ENCODE assay signal across 31 cellular contexts in genomic region chr5:96776606-96777005, GRCh38. TPM values are rescaled to one million over a fixed set of nuclear protein-coding genes. Genes with fewer than 3 reads are reported as not detected.
DNase-seq lines count a peak whose midpoint lies in the region; TF ChIP-seq lines count a peak whose summit lies in the region.
"Had no signal": no experiment of that assay in that cellular context is flagged by ENCODE, and none has a peak within 500 bp of the region (broad histone marks: within the 10 kb centered on the region; RNA-seq: fewer than 3 reads in every experiment).

No MANE protein-coding gene starts in this region.

- intact Hi-C loops in activated CD4-positive, alpha-beta T cell treated with anti-CD3 and anti-CD28 coated beads, Interleukin-2, amount 10 ng/mL, durations not matched to agents 24 days and 14 days (cut with micrococcal nuclease), result no loop called here

- no peak overlapping the region for H2BK5ac ChIP-seq in trophoblast cell (ENCODE audit: low read depth, low read length, poor library complexity)

- H3K4me3 ChIP-seq in coronary artery, result no peak overlapping the region
- H3K4me3 ChIP-seq in trophoblast cell (ENCODE audit: low read depth, low read length), result no peak overlapping the region
- H3K4me3 ChIP-seq in neural progenitor cell, result no peak overlapping the region
- H3K4me3 ChIP-seq: heart right ventricle, skin epidermis, thyroid gland had no signal

- H3K79me2 ChIP-seq in trophoblast cell (ENCODE audit: control insufficient read depth, insufficient read depth, low read length, poor library complexity) (no peaks in the 10 kb centered on the region), neural progenitor cell (ENCODE audit: low read depth) (no peaks in the 10 kb centered on the region)

- peak; percentile 16 for DNase-seq in activated CD4-positive, alpha-beta T cell treated with anti-CD3 and anti-CD28 coated beads, Interleukin-2, amount 10 ng/mL, durations not matched to agents 24 days and 14 days
- DNase-seq in activated CD4-positive, alpha-beta T cell treated with anti-CD3 and anti-CD28 coated beads, Interleukin-2, amount 10 ng/mL, durations not matched to agents 7 days and 5 days, result no peak
- DNase-seq in medulla oblongata (ENCODE audit: extremely low spot score) (peak; percentile 38), substantia nigra (lab: John Stamatoyannopoulos, UW) (no peak), coronary artery (ENCODE audit: low spot score) (no peak), trophoblast cell (no peak), neural progenitor cell (ENCODE audit: low spot score) (no peak)
- DNase-seq: activated CD4-positive, alpha-beta T cell treated with anti-CD3 and anti-CD28 coated beads, Interleukin-2, amount 50 U/mL, for 1 hour; activated gamma-delta T cell; activated T-cell treated with anti-CD3 and anti-CD28 coated beads, Interleukin-2, amount 50 U/mL, for 1 hour; central memory CD4-positive, alpha-beta T cell; DMS79 treated with DMSO at 0.1 percent for 48 hours; foreskin keratinocyte; GF-D8; GOT3; heart right ventricle; KG1; kidney; NCI-H1105; NCI-H187 treated with DMSO at 0.1 percent for 48 hours; NCI-H524; retina; SHP77; stimulated activated naive B cell treated with anti-CD40 and anti-IgM and Interleukin-4, amounts not matched to agents 10 μg/mL and 1 μg/mL and 100 μg/mL, for 72 hours; SW 1271; T1000; thyroid gland had no signal

- H3K4me2 ChIP-seq in trophoblast cell (ENCODE audit: low read length) (no peak overlapping the region), neural progenitor cell (no peak overlapping the region)

- no peak overlapping the region for H3K18ac ChIP-seq in trophoblast cell (ENCODE audit: low read length)

- H3K27me3 ChIP-seq in trophoblast cell (ENCODE audit: insufficient read depth, low read length) (no peaks in the 10 kb centered on the region), neural progenitor cell (no peaks in the 10 kb centered on the region)
- H3K27me3 ChIP-seq: foreskin keratinocyte, heart right ventricle, thyroid gland had no signal

- no peaks in the 10 kb centered on the region for H3F3A ChIP-seq in neural progenitor cell (ENCODE audit: low read depth)

- POLR2A ChIA-PET in activated CD4-positive, alpha-beta T cell treated with anti-CD3 and anti-CD28 coated beads, Interleukin-2, amount 10 ng/mL, durations not matched to agents 7 days and 5 days (lab: Charles Lee), result no interaction called here

- H4K20me1 ChIP-seq in neural progenitor cell (ENCODE audit: low read depth), result no peaks in the 10 kb centered on the region

- H3K27ac ChIP-seq in angular gyrus (ENCODE audit: low read depth, low read length) (peak overlapping the region; percentile 57), substantia nigra (ENCODE audit: low read depth, low read length, poor library complexity, severe bottlenecking) (peak overlapping the region; percentile 68), coronary artery (no peak overlapping the region), trophoblast cell (ENCODE audit: low read depth, low read length) (no peak overlapping the region), neural progenitor cell (no peak overlapping the region)
- H3K27ac ChIP-seq: foreskin keratinocyte, heart right ventricle, skin epidermis, thyroid gland had no signal

- peaks cover 75% of the 10 kb centered on the region for H3K36me3 Mint-ChIP-seq in activated CD4-positive, alpha-beta T cell treated with anti-CD3 and anti-CD28 coated beads, Interleukin-2, amount 10 ng/mL, durations not matched to agents 24 days and 14 days (ENCODE audit: low read depth)
- H3K36me3 Mint-ChIP-seq in activated CD4-positive, alpha-beta T cell treated with anti-CD3 and anti-CD28 coated beads, Interleukin-2, amount 10 ng/mL, durations not matched to agents 7 days and 5 days (ENCODE audit: low read depth), result peaks cover 81% of the 10 kb centered on the region
- peaks cover 26% of the 10 kb centered on the region for H3K36me3 Mint-ChIP-seq in neural progenitor cell

- no CpG with 5 or more reads among the region's 2 CpGs for WGBS in trophoblast cell (ENCODE audit: extremely low coverage, insufficient coverage, insufficient read length)

- no peak overlapping the region for H2AFZ ChIP-seq in trophoblast cell (ENCODE audit: insufficient read depth, low read length, poor library complexity)
- H2AFZ ChIP-seq in neural progenitor cell (replicated peaks), result no peak overlapping the region

- no peak overlapping the region for H4K12ac ChIP-seq in trophoblast cell (ENCODE audit: low read depth, low read length)

- no peak overlapping the region for H3K23ac ChIP-seq in trophoblast cell (ENCODE audit: low read length)

- no peak overlapping the region for H3K4me3 Mint-ChIP-seq in activated CD4-positive, alpha-beta T cell treated with anti-CD3 and anti-CD28 coated beads, Interleukin-2, amount 10 ng/mL, durations not matched to agents 24 days and 14 days
- no peak overlapping the region for H3K4me3 Mint-ChIP-seq in activated CD4-positive, alpha-beta T cell treated with anti-CD3 and anti-CD28 coated beads, Interleukin-2, amount 10 ng/mL, durations not matched to agents 7 days and 5 days
- no peak overlapping the region for H3K4me3 Mint-ChIP-seq in neural progenitor cell
- H3K4me3 Mint-ChIP-seq: CD14-positive monocyte; natural killer cell treated with Interleukin-12 subunit alpha and Interleukin-12 subunit beta and Interleukin-15 and Interleukin-18, amount 100 ng/mL, for 72 hours; stimulated activated naive B cell treated with anti-CD40 and anti-IgM and Interleukin-4, amounts not matched to agents 10 μg/mL and 1 μg/mL and 100 μg/mL, for 72 hours had no signal

- no peak overlapping the region for H4K8ac ChIP-seq in trophoblast cell (ENCODE audit: low read depth, low read length)

- no peak overlapping the region for H2BK12ac ChIP-seq in trophoblast cell (ENCODE audit: low read length)

- no peaks in the 10 kb centered on the region for H3K27me3 Mint-ChIP-seq in activated CD4-positive, alpha-beta T cell treated with anti-CD3 and anti-CD28 coated beads, Interleukin-2, amount 10 ng/mL, durations not matched to agents 24 days and 14 days
- H3K27me3 Mint-ChIP-seq in activated CD4-positive, alpha-beta T cell treated with anti-CD3 and anti-CD28 coated beads, Interleukin-2, amount 10 ng/mL, durations not matched to agents 7 days and 5 days, result no peaks in the 10 kb centered on the region
- no peaks in the 10 kb centered on the region for H3K27me3 Mint-ChIP-seq in neural progenitor cell (ENCODE audit: insufficient read depth, low read depth)
- H3K27me3 Mint-ChIP-seq: natural killer cell treated with Interleukin-12 subunit alpha and Interleukin-12 subunit beta and Interleukin-15 and Interleukin-18, amount 100 ng/mL, for 72 hours; stimulated activated naive B cell treated with anti-CD40 and anti-IgM and Interleukin-4, amounts not matched to agents 10 μg/mL and 1 μg/mL and 100 μg/mL, for 72 hours had no signal

- H2BK120ac ChIP-seq in trophoblast cell (ENCODE audit: insufficient read depth, low read length, poor library complexity), result no peak overlapping the region

- H3K27ac Mint-ChIP-seq in activated CD4-positive, alpha-beta T cell treated with anti-CD3 and anti-CD28 coated beads, Interleukin-2, amount 10 ng/mL, durations not matched to agents 24 days and 14 days, result no peak overlapping the region
- no peak overlapping the region for H3K27ac Mint-ChIP-seq in activated CD4-positive, alpha-beta T cell treated with anti-CD3 and anti-CD28 coated beads, Interleukin-2, amount 10 ng/mL, durations not matched to agents 7 days and 5 days
- no peak overlapping the region for H3K27ac Mint-ChIP-seq in neural progenitor cell
- H3K27ac Mint-ChIP-seq: CD14-positive monocyte had no signal

- H3K9ac ChIP-seq in trophoblast cell (ENCODE audit: low read length) (no peak overlapping the region), neural progenitor cell (no peak overlapping the region)

- H4K91ac ChIP-seq in trophoblast cell (ENCODE audit: low read depth, low read length), result no peak overlapping the region

- CTCF ChIA-PET in activated CD4-positive, alpha-beta T cell treated with anti-CD3 and anti-CD28 coated beads, Interleukin-2, amount 10 ng/mL, durations not matched to agents 7 days and 5 days (lab: Charles Lee), result interaction anchor here (0.9 to 2.1 kb wide), 6 partner anchors 9 to 31 kb away, joined by 3 to 6 read pairs (median 4); partner anchors contain the start of gene ERAP1

- H3K36me3 ChIP-seq in trophoblast cell (ENCODE audit: control insufficient read depth in 1 of 2, insufficient read depth in 2 of 2, low read length in 2 of 2) (peaks cover 9 to 24% of the 10 kb centered on the region in 2 experiments), neural progenitor cell (peaks cover 7% of the 10 kb centered on the region)

- H3K14ac ChIP-seq in trophoblast cell (ENCODE audit: low read length), result no peak overlapping the region

- TF ChIP-seq CTCF in coronary artery (IDR thresholded peaks at IDR 0.05), result no peak
- no peak for TF ChIP-seq CTCF in neural progenitor cell (IDR thresholded peaks at IDR 0.05)

- no peaks in the 10 kb centered on the region for H3K9me3 Mint-ChIP-seq in activated CD4-positive, alpha-beta T cell treated with anti-CD3 and anti-CD28 coated beads, Interleukin-2, amount 10 ng/mL, durations not matched to agents 24 days and 14 days
- no peaks in the 10 kb centered on the region for H3K9me3 Mint-ChIP-seq in activated CD4-positive, alpha-beta T cell treated with anti-CD3 and anti-CD28 coated beads, Interleukin-2, amount 10 ng/mL, durations not matched to agents 7 days and 5 days
- no peaks in the 10 kb centered on the region for H3K9me3 Mint-ChIP-seq in neural progenitor cell
- H3K9me3 Mint-ChIP-seq: CD14-positive monocyte; natural killer cell treated with Interleukin-12 subunit alpha and Interleukin-12 subunit beta and Interleukin-15 and Interleukin-18, amount 100 ng/mL, for 72 hours; stimulated activated naive B cell treated with anti-CD40 and anti-IgM and Interleukin-4, amounts not matched to agents 10 μg/mL and 1 μg/mL and 100 μg/mL, for 72 hours had no signal

- H3K4me1 Mint-ChIP-seq in activated CD4-positive, alpha-beta T cell treated with anti-CD3 and anti-CD28 coated beads, Interleukin-2, amount 10 ng/mL, durations not matched to agents 24 days and 14 days, result peaks cover 9% of the 10 kb centered on the region
- H3K4me1 Mint-ChIP-seq in activated CD4-positive, alpha-beta T cell treated with anti-CD3 and anti-CD28 coated beads, Interleukin-2, amount 10 ng/mL, durations not matched to agents 7 days and 5 days, result peaks cover 5% of the 10 kb centered on the region
- H3K4me1 Mint-ChIP-seq in neural progenitor cell, result no peaks in the 10 kb centered on the region
- H3K4me1 Mint-ChIP-seq: CD14-positive monocyte had no signal

- H3K9me3 ChIP-seq in trophoblast cell (ENCODE audit: insufficient read depth, low read depth, low read length) (no peaks in the 10 kb centered on the region), neural progenitor cell (ENCODE audit: low read depth) (no peaks in the 10 kb centered on the region)
- H3K9me3 ChIP-seq: heart right ventricle, thyroid gland had no signal

- no peak overlapping the region for H2AK5ac ChIP-seq in trophoblast cell (ENCODE audit: low read length)

- H3K4me1 ChIP-seq in trophoblast cell (ENCODE audit: control insufficient read depth in 1 of 2, insufficient read depth in 2 of 2, low read length in 2 of 2) (no peaks in the 10 kb centered on the region), neural progenitor cell (no peaks in the 10 kb centered on the region)
- H3K4me1 ChIP-seq: thyroid gland had no signal

- no peak overlapping the region for H3K4ac ChIP-seq in trophoblast cell (ENCODE audit: low read depth, low read length)

- H3K79me1 ChIP-seq in trophoblast cell (ENCODE audit: low read length), result no peaks in the 10 kb centered on the region

RNA-seq across cellular contexts. Expression of gene ERAP1, which starts 31.1 kb away (rescaled TPM):
- 91.6 and 99.1 TPM in 2 replicates for total RNA-seq in activated CD4-positive, alpha-beta T cell treated with anti-CD3 and anti-CD28 coated beads, Interleukin-2, amount 10 ng/mL, durations not matched to agents 24 days and 14 days
- 100 to 1,000 TPM; 117 to 161 TPM for total RNA-seq in activated CD4-positive, alpha-beta T cell treated with anti-CD3 and anti-CD28 coated beads, Interleukin-2, amount 10 ng/mL, durations not matched to agents 7 days and 5 days
- 12.3 and 12.4 TPM in 2 replicates for polyA plus RNA-seq in trophoblast cell (2013)
- 17.2 and 21.5 TPM in 2 replicates for total RNA-seq in neural progenitor cell (ENCODE audit: low replicate concordance)

Comparison
In these comparisons a context has a peak if more than half of its experiments do, and no peak if none do; other contexts are left out.
1. DNase-seq: peak in activated CD4-positive, alpha-beta T cell treated with anti-CD3 and anti-CD28 coated beads, Interleukin-2, amount 10 ng/mL, durations not matched to agents 24 days and 14 days (single experiment) and medulla oblongata (single experiment); none in activated CD4-positive, alpha-beta T cell treated with anti-CD3 and anti-CD28 coated beads, Interleukin-2, amount 10 ng/mL, durations not matched to agents 7 days and 5 days (single experiment), substantia nigra (0 of 49), coronary artery (single experiment), trophoblast cell (0 of 2) and neural progenitor cell (single experiment).
2. H3K27ac ChIP-seq: peak in angular gyrus (single experiment) and substantia nigra (single experiment); none in coronary artery (0 of 2), trophoblast cell (single experiment) and neural progenitor cell (single experiment).